Comparison of ENCODE assay signal across 23 cellular contexts in the genomic region with DNA sequence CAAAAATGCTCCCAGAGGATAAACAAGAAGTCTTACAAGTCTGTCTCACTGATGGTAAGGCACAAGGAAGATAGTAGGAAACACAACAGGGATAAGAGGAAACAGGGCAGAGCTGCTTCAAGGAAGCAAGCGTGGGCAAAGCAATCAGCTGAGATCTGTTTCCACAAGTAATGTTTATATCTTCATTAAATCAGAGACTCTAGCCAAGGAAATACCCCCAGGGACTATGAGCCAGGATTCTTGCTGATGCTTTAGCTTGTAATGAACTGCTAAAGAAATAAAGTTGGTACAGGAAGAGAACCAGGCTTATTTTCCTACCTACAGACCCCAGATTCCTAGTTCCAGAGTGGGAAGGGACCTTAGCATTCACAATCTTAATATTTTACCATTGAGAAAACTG.
"Had no signal": no experiment of that assay in that cellular context is flagged by ENCODE, and none has a peak within 500 bp of the region (broad histone marks: within the 10 kb centered on the region; RNA-seq: fewer than 3 reads in every experiment).

No MANE protein-coding gene starts in this region.

- H3K27ac Mint-ChIP-seq: dendritic cell treated with granulocyte-macrophage colony-stimulating factor and Interleukin-4, amounts not matched to agents 40 ng/mL and 50 ng/mL, for 4 days; memory B cell; natural killer cell; stimulated activated naive CD8-positive, alpha-beta T cell treated with anti-CD3 and anti-CD28 coated beads, Interleukin-15, amount 100 ng/mL, for 72 hours had no signal

- H3K4me3 ChIP-seq: esophagus squamous epithelium, gastrocnemius medialis, lung, pancreas, right lobe of liver, testis, tibial nerve, upper lobe of left lung had no signal

- H3K4me1 Mint-ChIP-seq: memory B cell; natural killer cell; stimulated activated naive CD8-positive, alpha-beta T cell treated with anti-CD3 and anti-CD28 coated beads, Interleukin-15, amount 100 ng/mL, for 72 hours had no signal

- H3K9me3 Mint-ChIP-seq: dendritic cell treated with granulocyte-macrophage colony-stimulating factor and Interleukin-4, amounts not matched to agents 40 ng/mL and 50 ng/mL, for 4 days; memory B cell; natural killer cell; stimulated activated naive CD8-positive, alpha-beta T cell treated with anti-CD3 and anti-CD28 coated beads, Interleukin-15, amount 100 ng/mL, for 72 hours had no signal

- H3K36me3 Mint-ChIP-seq: memory B cell, natural killer cell had no signal

- DNase-seq: effector memory CD4-positive, alpha-beta T cell; erythroblast; esophagus squamous epithelium; foreskin fibroblast; gastrocnemius medialis; head of caudate nucleus; natural killer cell; pancreas; right lobe of liver; small intestine; stimulated activated CD4-positive, alpha-beta T cell treated with anti-CD3 and anti-CD28 coated beads, Interleukin-12 subunit alpha, Interleukin-12 subunit beta, amount 100 ng/mL, for 4 hours; stimulated activated CD4-positive, alpha-beta T cell treated with anti-CD3 and anti-CD28 coated beads, Interleukin-1b, Interleukin-23, amount 100 ng/mL, for 48 hours; stimulated activated CD4-positive, alpha-beta T cell treated with anti-CD3 and anti-CD28 coated beads, Interleukin-4, amount 100 ng/mL, for 1 hour; stimulated activated CD8-positive, alpha-beta memory T cell treated with anti-CD3 and anti-CD28 coated beads, Interleukin-4, amount 100 ng/mL, for 48 hours; stimulated activated naive CD4-positive, alpha-beta T cell; stimulated activated naive CD8-positive, alpha-beta T cell treated with anti-CD3 and anti-CD28 coated beads, Interleukin-15, amount 100 ng/mL, for 72 hours; substantia nigra; testis; upper lobe of left lung had no signal

- H3K4me3 Mint-ChIP-seq: dendritic cell treated with granulocyte-macrophage colony-stimulating factor and Interleukin-4, amounts not matched to agents 40 ng/mL and 50 ng/mL, for 4 days; memory B cell; natural killer cell; stimulated activated naive CD8-positive, alpha-beta T cell treated with anti-CD3 and anti-CD28 coated beads, Interleukin-15, amount 100 ng/mL, for 72 hours had no signal

- H3K27me3 Mint-ChIP-seq: dendritic cell treated with granulocyte-macrophage colony-stimulating factor and Interleukin-4, amounts not matched to agents 40 ng/mL and 50 ng/mL, for 4 days; memory B cell had no signal

- ATAC-seq: gastrocnemius medialis; natural killer cell; pancreas; stimulated activated naive CD8-positive, alpha-beta T cell treated with anti-CD3 and anti-CD28 coated beads, Interleukin-15, amount 100 ng/mL, for 72 hours had no signal
